ENCODE assay signal across 23 cellular contexts in genomic region chr19:38114651-38115050, GRCh38.
"Had no signal": no experiment of that assay in that cellular context is flagged by ENCODE, and none has a peak within 500 bp of the region (broad histone marks: within the 10 kb centered on the region; RNA-seq: fewer than 3 reads in every experiment).

No MANE protein-coding gene starts in this region.

- H3K27ac ChIP-seq: cardiac muscle cell, gastrocnemius medialis, heart left ventricle, left ventricle myocardium inferior, parathyroid adenoma, sigmoid colon, transverse colon, uterus had no signal

- H3K27ac Mint-ChIP-seq: activated CD4-positive, alpha-beta memory T cell treated with anti-CD3 and anti-CD28 coated beads, Interleukin-2, amount 10 ng/mL, durations not matched to agents 7 days and 5 days; activated naive CD4-positive, alpha-beta T cell treated with anti-CD3 and anti-CD28 coated beads, Interleukin-2, amount 50 U/mL, for 24 hours; dendritic cell treated with granulocyte-macrophage colony-stimulating factor and Interleukin-4, amounts not matched to agents 40 ng/mL and 50 ng/mL, for 4 days had no signal

- H3K9me3 Mint-ChIP-seq: activated B cell treated with CpG ODN at 0.5 μM for 24 hours; activated CD4-positive, alpha-beta memory T cell treated with anti-CD3 and anti-CD28 coated beads, Interleukin-2, amount 10 ng/mL, durations not matched to agents 7 days and 5 days; naive B cell had no signal

- H3K9me3 ChIP-seq: gastrocnemius medialis, heart left ventricle, left ventricle myocardium inferior, mucosa of descending colon, sigmoid colon, transverse colon, uterus had no signal

- DNase-seq: activated B cell treated with CpG ODN at 0.5 μM for 24 hours; activated CD4-positive, alpha-beta memory T cell treated with anti-CD3 and anti-CD28 coated beads, Interleukin-2, amount 10 ng/mL, durations not matched to agents 7 days and 5 days; activated CD4-positive, alpha-beta T cell treated with anti-CD3 and anti-CD28 coated beads for 4 hours; activated effector memory CD4-positive, alpha-beta T cell treated with anti-CD3 and anti-CD28 coated beads, Interleukin-2, amount 50 U/mL, for 16 hours; activated T-cell treated with anti-CD3 and anti-CD28 coated beads, Interleukin-2, amount 50 U/mL, for 48 hours; amygdala; effector CD8-positive, alpha-beta T cell; gastrocnemius medialis; heart left ventricle; left ventricle myocardium inferior; mammary epithelial cell; mucosa of descending colon; naive B cell; sigmoid colon; stimulated activated CD4-positive, alpha-beta T cell treated with anti-CD3 and anti-CD28 coated beads, Interleukin-4, amount 100 ng/mL, for 24 hours; stimulated activated naive CD4-positive, alpha-beta T cell; transverse colon; uterus had no signal

- H3K27me3 ChIP-seq: cardiac muscle cell, gastrocnemius medialis, heart left ventricle, sigmoid colon, transverse colon, uterus had no signal

- H3K9ac ChIP-seq: parathyroid adenoma had no signal

- H3K4me3 ChIP-seq: cardiac muscle cell, gastrocnemius medialis, heart left ventricle, left ventricle myocardium inferior, mucosa of descending colon, sigmoid colon, transverse colon, uterus had no signal

- H3K36me3 ChIP-seq: uterus had no signal

- ATAC-seq: esophagus mucosa, gastrocnemius medialis, mucosa of descending colon had no signal

- H3K4me1 ChIP-seq: gastrocnemius medialis, heart left ventricle, left ventricle myocardium inferior, parathyroid adenoma, sigmoid colon, transverse colon, uterus had no signal

- H3K4me3 Mint-ChIP-seq: activated B cell treated with CpG ODN at 0.5 μM for 24 hours; activated CD4-positive, alpha-beta memory T cell treated with anti-CD3 and anti-CD28 coated beads, Interleukin-2, amount 10 ng/mL, durations not matched to agents 7 days and 5 days; activated naive CD4-positive, alpha-beta T cell treated with anti-CD3 and anti-CD28 coated beads, Interleukin-2, amount 50 U/mL, for 24 hours; dendritic cell treated with granulocyte-macrophage colony-stimulating factor and Interleukin-4, amounts not matched to agents 40 ng/mL and 50 ng/mL, for 4 days had no signal

- H3K27me3 Mint-ChIP-seq: activated B cell treated with CpG ODN at 0.5 μM for 24 hours; activated CD4-positive, alpha-beta memory T cell treated with anti-CD3 and anti-CD28 coated beads, Interleukin-2, amount 10 ng/mL, durations not matched to agents 7 days and 5 days; activated naive CD4-positive, alpha-beta T cell treated with anti-CD3 and anti-CD28 coated beads, Interleukin-2, amount 50 U/mL, for 24 hours; dendritic cell treated with granulocyte-macrophage colony-stimulating factor and Interleukin-4, amounts not matched to agents 40 ng/mL and 50 ng/mL, for 4 days; naive B cell had no signal
